ENCODE assay signal across 25 cellular contexts in the genomic region with DNA sequence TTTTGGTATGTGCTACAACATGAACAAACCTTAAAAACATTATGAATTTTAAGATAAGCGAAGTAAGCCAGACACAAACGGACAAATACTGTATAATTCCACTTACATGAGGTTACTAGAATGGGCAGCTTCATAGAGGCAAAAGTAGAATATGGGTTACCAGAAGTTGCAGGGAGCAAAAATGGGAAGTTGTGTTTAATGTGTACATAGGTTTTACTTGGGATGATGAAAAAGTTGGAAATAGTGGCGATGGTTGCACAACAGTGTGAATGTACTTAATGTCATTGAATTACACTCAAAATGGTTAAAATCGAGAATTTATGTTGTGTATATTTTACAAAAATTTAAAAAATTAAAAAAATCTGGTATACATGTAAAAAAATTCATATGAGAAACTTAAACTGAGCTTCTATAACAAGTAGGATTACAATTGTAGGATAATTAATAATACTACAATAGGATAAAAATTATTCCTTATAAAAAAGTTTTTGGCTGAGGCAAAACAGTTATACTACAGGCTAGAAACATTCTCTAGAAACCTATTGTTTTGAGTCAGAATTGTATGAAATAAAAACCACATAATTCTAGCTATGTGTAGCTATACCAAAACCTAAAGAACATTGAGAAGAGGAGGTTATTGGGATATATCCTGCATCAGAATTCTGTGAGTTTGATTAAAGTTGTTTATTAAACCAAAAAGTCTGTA.
"Had no signal": no experiment of that assay in that cellular context is flagged by ENCODE, and none has a peak within 500 bp of the region (broad histone marks: within the 10 kb centered on the region; RNA-seq: fewer than 3 reads in every experiment).

No MANE protein-coding gene starts in this region.

- H3K27me3 ChIP-seq: colonic mucosa, dorsolateral prefrontal cortex, esophagus muscularis mucosa, sigmoid colon had no signal

- H3K27ac Mint-ChIP-seq: activated CD4-positive, alpha-beta memory T cell treated with anti-CD3 and anti-CD28 coated beads, Interleukin-2, amount 10 ng/mL, durations not matched to agents 7 days and 5 days; activated naive CD8-positive, alpha-beta T cell treated with anti-CD3 and anti-CD28 coated beads, Interleukin-2, amount 10 ng/mL, durations not matched to agents 7 days and 5 days; naive thymus-derived CD4-positive, alpha-beta T cell; type B pancreatic cell had no signal

- H3K9me3 ChIP-seq: colonic mucosa, esophagus muscularis mucosa, left ventricle myocardium inferior, sigmoid colon, thoracic aorta had no signal

- H3K27ac ChIP-seq: colonic mucosa, esophagus muscularis mucosa, left ventricle myocardium inferior, sigmoid colon, thoracic aorta had no signal

- H3K27me3 Mint-ChIP-seq: activated CD4-positive, alpha-beta memory T cell treated with anti-CD3 and anti-CD28 coated beads, Interleukin-2, amount 10 ng/mL, durations not matched to agents 7 days and 5 days; activated naive CD8-positive, alpha-beta T cell treated with anti-CD3 and anti-CD28 coated beads, Interleukin-2, amount 10 ng/mL, durations not matched to agents 7 days and 5 days; effector memory CD8-positive, alpha-beta T cell; naive thymus-derived CD4-positive, alpha-beta T cell; type B pancreatic cell had no signal

- FAIRE-seq: bronchial epithelial cell, frontal cortex had no signal

- H3K4me3 ChIP-seq: colonic mucosa, dorsolateral prefrontal cortex, esophagus muscularis mucosa, left ventricle myocardium inferior, sigmoid colon, smooth muscle cell, thoracic aorta had no signal

- H3K4me3 Mint-ChIP-seq: activated CD4-positive, alpha-beta memory T cell treated with anti-CD3 and anti-CD28 coated beads, Interleukin-2, amount 10 ng/mL, durations not matched to agents 7 days and 5 days; activated naive CD8-positive, alpha-beta T cell treated with anti-CD3 and anti-CD28 coated beads, Interleukin-2, amount 10 ng/mL, durations not matched to agents 7 days and 5 days; effector memory CD8-positive, alpha-beta T cell; naive thymus-derived CD4-positive, alpha-beta T cell; neural crest cell; type B pancreatic cell had no signal

- DNase-seq: activated CD4-positive, alpha-beta memory T cell treated with anti-CD3 and anti-CD28 coated beads, Interleukin-2, amount 10 ng/mL, durations not matched to agents 7 days and 5 days; activated CD4-positive, alpha-beta T cell treated with anti-CD3 and anti-CD28 coated beads for 48 hours; activated CD4-positive, CD25-positive, alpha-beta regulatory T cell; activated naive CD4-positive, alpha-beta T cell treated with Interleukin-2 at 50 U/mL for 16 hours; activated naive CD8-positive, alpha-beta T cell treated with anti-CD3 and anti-CD28 coated beads, Interleukin-2, amount 10 ng/mL, durations not matched to agents 7 days and 5 days; activated T-cell treated with anti-CD3 and anti-CD28 coated beads, Interleukin-2, amount 50 U/mL, for 1 hour; amygdala; colonic mucosa; dorsolateral prefrontal cortex; effector memory CD8-positive, alpha-beta T cell; hippocampal formation; left ventricle myocardium inferior; naive thymus-derived CD4-positive, alpha-beta T cell; sigmoid colon; stimulated activated CD4-positive, alpha-beta T cell treated with anti-CD3 and anti-CD28 coated beads, Interleukin-15, amount 100 ng/mL, for 24 hours; stimulated activated CD8-positive, alpha-beta memory T cell treated with anti-CD3 and anti-CD28 coated beads, Interleukin-4, amount 100 ng/mL, for 48 hours; stimulated activated naive CD4-positive, alpha-beta T cell; T-helper 9 cell had no signal

- H3K9me3 Mint-ChIP-seq: activated CD4-positive, alpha-beta memory T cell treated with anti-CD3 and anti-CD28 coated beads, Interleukin-2, amount 10 ng/mL, durations not matched to agents 7 days and 5 days; activated naive CD8-positive, alpha-beta T cell treated with anti-CD3 and anti-CD28 coated beads, Interleukin-2, amount 10 ng/mL, durations not matched to agents 7 days and 5 days; effector memory CD8-positive, alpha-beta T cell; naive thymus-derived CD4-positive, alpha-beta T cell; type B pancreatic cell had no signal

- ATAC-seq: effector memory CD8-positive, alpha-beta T cell; naive thymus-derived CD4-positive, alpha-beta T cell had no signal

- H3K4me2 ChIP-seq: smooth muscle cell had no signal

- H3K4me1 Mint-ChIP-seq: activated CD4-positive, alpha-beta memory T cell treated with anti-CD3 and anti-CD28 coated beads, Interleukin-2, amount 10 ng/mL, durations not matched to agents 7 days and 5 days; activated naive CD8-positive, alpha-beta T cell treated with anti-CD3 and anti-CD28 coated beads, Interleukin-2, amount 10 ng/mL, durations not matched to agents 7 days and 5 days; neural crest cell had no signal

- H3K4me1 ChIP-seq: colonic mucosa, esophagus muscularis mucosa, left ventricle myocardium inferior, sigmoid colon had no signal
